12 cellular contexts compared by ENCODE assay signal in the genomic region with DNA sequence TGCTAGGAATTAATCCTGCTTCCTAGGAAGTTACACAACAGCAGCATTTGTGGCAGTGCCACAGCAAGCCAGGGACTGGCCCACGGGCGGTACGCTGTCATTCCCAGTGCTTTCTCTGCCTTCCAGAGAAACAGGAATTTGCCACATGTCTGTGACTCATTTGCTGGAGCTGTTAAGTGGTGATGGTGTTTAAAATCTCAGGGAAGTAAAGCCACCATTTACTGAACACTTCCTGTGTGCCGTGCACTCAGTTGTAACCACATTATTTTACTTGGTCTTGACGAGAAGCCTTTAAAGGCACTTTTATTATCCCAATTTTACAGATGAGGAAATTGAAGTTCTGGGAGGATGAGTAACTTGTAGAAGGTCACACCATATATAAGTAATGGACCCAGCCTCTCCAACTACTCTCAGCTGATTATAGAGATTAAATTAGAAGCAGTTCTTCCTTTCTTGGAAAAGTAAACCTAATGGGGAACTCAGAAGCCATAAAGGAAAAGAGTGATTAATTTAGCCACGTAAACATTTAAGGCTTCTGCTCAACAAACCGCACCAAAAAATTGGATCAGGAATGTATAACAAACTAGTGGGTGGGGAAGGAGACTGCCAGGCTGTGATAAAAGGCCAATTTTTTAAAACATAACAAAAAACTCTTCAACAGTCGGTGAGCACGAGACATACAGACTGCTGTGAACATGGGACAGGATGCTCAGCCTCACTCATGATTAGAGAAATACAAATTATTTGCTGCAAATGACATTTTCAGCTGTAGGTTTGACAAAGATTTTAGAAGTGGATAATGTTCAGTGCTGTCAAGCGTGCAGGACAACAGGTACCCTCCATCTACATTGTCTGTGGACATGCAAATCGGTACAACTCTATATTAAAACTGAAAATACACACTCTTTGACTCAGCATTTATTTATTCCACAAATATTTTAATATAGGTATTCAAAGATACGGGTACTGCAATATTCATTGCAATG.
A peak's percentile ranks its signal among the peaks of the same experiment; 100 is the strongest.
DNase-seq lines count a peak whose midpoint lies in the region; ATAC-seq, FAIRE-seq and TF ChIP-seq lines count a peak whose summit lies in the region.
"Had no signal": no experiment of that assay in that cellular context is flagged by ENCODE, and none has a peak within 500 bp of the region (broad histone marks: within the 10 kb centered on the region; RNA-seq: fewer than 3 reads in every experiment).

No MANE protein-coding gene starts in this region.

- intact Hi-C loops in sciatic nerve (cut with DNase I) (no loop called here), kidney (cut with DNase I) (no loop called here)

- peak; percentile 28 for FAIRE-seq in GM12891 (lab: Jason Lieb, UNC)
- no peak for FAIRE-seq in kidney (lab: Jason Lieb, UNC)
- FAIRE-seq: keratinocyte, TTC549 had no signal

- DNase-seq in GM12891 (ENCODE audit: insufficient read length, low spot score) (no peak), RPMI7951 (ENCODE audit: low read depth) (peak; percentile 96), fibroblast of gingiva (ENCODE audit: low read depth) (peak; percentile 56), sciatic nerve (ENCODE audit: low spot score) (no peak), NCI-H524 (lab: John Stamatoyannopoulos, UW) (no peak), kidney (no peak), cerebellar nuclear complex (lab: John Stamatoyannopoulos, UW) (no peak), cerebellum (ENCODE audit: low spot score) (no peak)
- DNase-seq: body of pancreas had no signal

- peak; percentile 53 for ATAC-seq in sciatic nerve
- ATAC-seq: body of pancreas, HCT116 had no signal

- TF ChIP-seq POLR2A in GM12891 (IDR thresholded peaks at IDR 0.05; ENCODE audit: low read depth, low read length): no peak

- H3K9ac ChIP-seq in kidney (ENCODE audit: low read length in 2 of 2): no peak overlapping the region

- TF ChIP-seq CTCF in kidney (IDR thresholded peaks at IDR 0.05; ENCODE audit: borderline replicate concordance, extremely low read depth, insufficient read depth): no peak

- H3K4me3 ChIP-seq in kidney (ENCODE audit: low read length in 2 of 2): no peak overlapping the region
- H3K4me3 ChIP-seq: body of pancreas had no signal

- H3K9me3 ChIP-seq in kidney (ENCODE audit: control insufficient read depth in 1 of 2, low read length in 2 of 2): no peaks in the 10 kb centered on the region

- no peaks in the 10 kb centered on the region for H3K4me1 ChIP-seq in kidney (ENCODE audit: control insufficient read depth in 1 of 2, insufficient read depth in 1 of 2, low read depth in 1 of 2, low read length in 2 of 2)
- H3K4me1 ChIP-seq: body of pancreas had no signal

- no peaks in the 10 kb centered on the region for H3K36me3 ChIP-seq in kidney (ENCODE audit: control insufficient read depth in 1 of 2, insufficient read depth in 2 of 2, low read length in 2 of 2)

- no peak overlapping the region for H3K27ac ChIP-seq in kidney (ENCODE audit: low read depth in 2 of 2, low read length in 2 of 2)
- H3K27ac ChIP-seq: body of pancreas had no signal

TF ChIP-seq in GM12891, 5 proteins besides CTCF, POLR2A, EP300 and RAD21:
- TF ChIP-seq PAX5 (IDR thresholded peaks at IDR 0.05; ENCODE audit: insufficient read depth, low read length, severe bottlenecking) (no peak), TAF1 (IDR thresholded peaks at IDR 0.05; ENCODE audit: low read depth, low read length) (no peak), POU2F2 (IDR thresholded peaks at IDR 0.05; ENCODE audit: low read depth, low read length) (no peak), POLR2AphosphoS5 (IDR thresholded peaks at IDR 0.05; ENCODE audit: low read depth, low read length) (no peak), SPI1 (IDR thresholded peaks at IDR 0.05; ENCODE audit: low read depth, low read length) (no peak)
TF ChIP-seq in GM12891: peak in this region for 0.

Comparison
In these comparisons a context has a peak if more than half of its experiments do, and no peak if none do; other contexts are left out.
1. DNase-seq: peak in RPMI7951 (single experiment) and fibroblast of gingiva (single experiment); none in GM12891 (single experiment), sciatic nerve (single experiment), NCI-H524 (0 of 2), kidney (single experiment), cerebellar nuclear complex (0 of 2) and cerebellum (single experiment).